In genomic region chr15:65952425-65953053, GRCh38 we compare ENCODE assay signal across 11 cellular contexts.
DNase-seq lines count a peak whose midpoint lies in the region; ATAC-seq, FAIRE-seq and TF ChIP-seq lines count a peak whose summit lies in the region.
"Had no signal": no experiment of that assay in that cellular context is flagged by ENCODE, and none has a peak within 500 bp of the region (broad histone marks: within the 10 kb centered on the region; RNA-seq: fewer than 3 reads in every experiment).

No MANE protein-coding gene starts in this region.

- no peak overlapping the region for H3K27ac ChIP-seq in DND-41 (ENCODE audit: low read length)
- H3K27ac ChIP-seq in keratinocyte (ENCODE audit: control insufficient read depth, insufficient read depth, low read length) = no peak overlapping the region
- no peak overlapping the region for H3K27ac ChIP-seq in dorsolateral prefrontal cortex

- H3K4me2 ChIP-seq in DND-41 (ENCODE audit: insufficient read depth, low read length) (no peak overlapping the region), keratinocyte (ENCODE audit: control insufficient read depth, extremely low read depth, insufficient read depth, low read depth, low read length) (no peak overlapping the region)

- ATAC-seq in DND-41 (ENCODE audit: insufficient read depth, low read depth) = 0 out of 3 replicates have a peak, but pooled peaks have one; percentile 42

- peak; percentile 9 for FAIRE-seq in keratinocyte (lab: Jason Lieb, UNC)
- FAIRE-seq: colon had no signal

- H3K4me3 Mint-ChIP-seq in activated naive CD8-positive, alpha-beta T cell treated with anti-CD3 and anti-CD28 coated beads for 36 hours = no peak overlapping the region

- H3K9me3 ChIP-seq in DND-41 (ENCODE audit: insufficient read depth, low read length, severe bottlenecking) = no peaks in the 10 kb centered on the region
- H3K9me3 ChIP-seq in keratinocyte (ENCODE audit: control insufficient read depth, low read depth, low read length) = no peaks in the 10 kb centered on the region

- TF ChIP-seq CTCF in DND-41 (IDR thresholded peaks at IDR 0.05; ENCODE audit: borderline replicate concordance, extremely low read depth, low read length, poor library complexity, severe bottlenecking) (no peak), astrocyte of the cerebellum (IDR thresholded peaks at IDR 0.05; ENCODE audit: low read depth, low read length, missing control alignments) (no peak), keratinocyte (optimal IDR thresholded peaks at IDR 0.05 in 1 of 3, IDR thresholded peaks at IDR 0.05 in 1 of 3, conservative IDR thresholded peaks at IDR 0.05 in 1 of 3; ENCODE audit: extremely low read depth in 1 of 3, insufficient read depth in 2 of 3, low read length in 3 of 3) (no peak), dorsolateral prefrontal cortex (IDR thresholded peaks at IDR 0.05 in 54 of 56, conservative IDR thresholded peaks at IDR 0.05 in 2 of 56; ENCODE audit: low read depth in 1 of 56, partially characterized antibody in 56 of 56) (no peak)

- H3K27me3 ChIP-seq in DND-41 (ENCODE audit: insufficient read depth, low read length, poor library complexity) = no peaks in the 10 kb centered on the region
- peaks cover 8% of the 10 kb centered on the region for H3K27me3 ChIP-seq in keratinocyte (ENCODE audit: control insufficient read depth, extremely low read depth, insufficient read depth, low read length)
- no peaks in the 10 kb centered on the region for H3K27me3 ChIP-seq in dorsolateral prefrontal cortex

- DNase-seq in DND-41 (peak; percentile 37), HuH-7 (ENCODE audit: low spot score) (peak; percentile 72), astrocyte of the cerebellum (ENCODE audit: low read depth) (peak; percentile 73), keratinocyte (ENCODE audit: low read depth, low spot score) (no peak), NCI-H2107 treated with DMSO at 0.1 percent for 48 hours (lab: John Stamatoyannopoulos, UW; ENCODE audit: unreplicated experiment) (no peak), dorsolateral prefrontal cortex (no peak)
- DNase-seq in activated naive CD8-positive, alpha-beta T cell treated with anti-CD3 and anti-CD28 coated beads for 36 hours = no peak
- DNase-seq in effector CD4-positive, alpha-beta T cell = no peak
- DNase-seq: naive B cell, NCI-H1694 treated with DMSO at 0.1 percent for 48 hours had no signal

- no peak overlapping the region for H3K9ac ChIP-seq in DND-41 (ENCODE audit: low read depth, low read length)
- no peak overlapping the region for H3K9ac ChIP-seq in keratinocyte (ENCODE audit: control insufficient read depth, extremely low read depth, insufficient read depth, low read length)

- H3K9me3 Mint-ChIP-seq in activated naive CD8-positive, alpha-beta T cell treated with anti-CD3 and anti-CD28 coated beads for 36 hours = no peaks in the 10 kb centered on the region
- H3K9me3 Mint-ChIP-seq: naive B cell had no signal

- peaks cover 5% of the 10 kb centered on the region; the same call in 1 of the 2 replicates for H4K20me1 ChIP-seq in DND-41 (ENCODE audit: insufficient read depth, low read length)
- H4K20me1 ChIP-seq in keratinocyte (ENCODE audit: control insufficient read depth, extremely low read depth, insufficient read depth, low read length) = no peaks in the 10 kb centered on the region

- no peaks in the 10 kb centered on the region for H3K4me1 Mint-ChIP-seq in activated naive CD8-positive, alpha-beta T cell treated with anti-CD3 and anti-CD28 coated beads for 36 hours

- no peak overlapping the region for H3K27ac Mint-ChIP-seq in activated naive CD8-positive, alpha-beta T cell treated with anti-CD3 and anti-CD28 coated beads for 36 hours

- H3K27me3 Mint-ChIP-seq in activated naive CD8-positive, alpha-beta T cell treated with anti-CD3 and anti-CD28 coated beads for 36 hours = peaks cover 5% of the 10 kb centered on the region
- H3K27me3 Mint-ChIP-seq: naive B cell had no signal

- H3K4me1 ChIP-seq in DND-41 (ENCODE audit: insufficient read depth, low read length) = no peaks in the 10 kb centered on the region
- H3K4me1 ChIP-seq in keratinocyte (ENCODE audit: control insufficient read depth, extremely low read depth, insufficient read depth, low read length) = peaks cover 5% of the 10 kb centered on the region

- intact Hi-C loops in dorsolateral prefrontal cortex (cut with DNase I) = no loop called here

- H3K79me2 ChIP-seq in DND-41 (ENCODE audit: insufficient read depth, low read length) = no peaks in the 10 kb centered on the region
- H3K79me2 ChIP-seq in keratinocyte (ENCODE audit: control insufficient read depth, insufficient read depth, low read length) = no peaks in the 10 kb centered on the region

- H3K36me3 Mint-ChIP-seq in activated naive CD8-positive, alpha-beta T cell treated with anti-CD3 and anti-CD28 coated beads for 36 hours = no peaks in the 10 kb centered on the region
- H3K36me3 Mint-ChIP-seq: naive B cell had no signal

- in situ Hi-C loops in astrocyte of the cerebellum (cut with HindIII; ENCODE audit: low sequenced_read_pairs) = no loop called here

- dilution Hi-C loops in keratinocyte (cut with MboI; ENCODE audit: extremely low pct_ligation_motif_present, low sequenced_read_pairs) = no loop called here

- H3K4me3 ChIP-seq in DND-41 (ENCODE audit: low read depth in 1 of 2, low read length in 2 of 2) (no peak overlapping the region), astrocyte of the cerebellum (ENCODE audit: low read depth, low read length) (no peak overlapping the region), keratinocyte (ENCODE audit: control insufficient read depth in 2 of 3, extremely low read depth in 1 of 3, insufficient read depth in 2 of 3, low read depth in 1 of 3, low read length in 3 of 3) (no peak overlapping the region), dorsolateral prefrontal cortex (no peak overlapping the region)

- H3K36me3 ChIP-seq in DND-41 (ENCODE audit: insufficient read depth, low read length) (no peaks in the 10 kb centered on the region), keratinocyte (ENCODE audit: control insufficient read depth in 2 of 2, extremely low read depth in 1 of 2, insufficient read depth in 2 of 2, low read length in 2 of 2) (no peaks in the 10 kb centered on the region)

- H3K9me1 ChIP-seq in keratinocyte (ENCODE audit: control insufficient read depth, extremely low read depth, insufficient read depth, low read length) = no peaks in the 10 kb centered on the region

- H2AFZ ChIP-seq in DND-41 (ENCODE audit: low read depth, low read length) = no peak overlapping the region
- H2AFZ ChIP-seq in keratinocyte (ENCODE audit: control insufficient read depth, low read length) = no peak overlapping the region

Comparison
In these comparisons a context has a peak if more than half of its experiments do, and no peak if none do; other contexts are left out.
1. DNase-seq: peak in DND-41 (single experiment), HuH-7 (single experiment) and astrocyte of the cerebellum (single experiment); none in keratinocyte (single experiment), NCI-H2107 treated with DMSO at 0.1 percent for 48 hours (single experiment), dorsolateral prefrontal cortex (0 of 10), activated naive CD8-positive, alpha-beta T cell treated with anti-CD3 and anti-CD28 coated beads for 36 hours (single experiment) and effector CD4-positive, alpha-beta T cell (single experiment).